In the genomic region with DNA sequence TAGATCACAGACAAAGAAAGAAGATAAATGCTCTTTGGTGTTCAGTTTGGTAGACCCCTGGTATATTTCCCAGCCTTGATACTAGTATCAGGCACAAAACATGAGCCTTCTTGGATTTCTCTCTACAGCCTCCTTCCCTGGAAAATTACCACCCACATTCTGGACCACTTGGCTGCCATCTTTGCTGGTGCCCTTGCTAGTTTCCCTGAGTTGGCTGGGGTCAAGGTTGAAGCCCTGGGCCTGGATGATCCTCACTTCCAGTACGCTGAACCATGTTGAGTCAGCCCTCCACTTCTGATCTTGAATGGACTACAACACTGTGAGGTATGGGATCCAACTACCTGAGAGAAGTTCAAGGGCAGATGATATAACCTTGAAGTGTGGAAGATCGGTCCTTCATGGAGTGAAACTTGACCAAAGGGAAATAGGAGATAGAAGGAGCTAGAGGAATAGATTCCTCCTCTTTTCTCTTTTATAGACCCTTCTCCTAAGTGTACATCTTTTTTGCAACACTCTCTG, we compare ENCODE assay signal across 33 cellular contexts.
"Had no signal": no experiment of that assay in that cellular context is flagged by ENCODE, and none has a peak within 500 bp of the region (broad histone marks: within the 10 kb centered on the region; RNA-seq: fewer than 3 reads in every experiment).

No MANE protein-coding gene starts in this region.

- H3K4me3 ChIP-seq: adrenal gland, ascending aorta, body of pancreas, breast epithelium, cardiac muscle cell had no signal

- H3K36me3 ChIP-seq: adrenal gland, ascending aorta, brain microvascular endothelial cell, breast epithelium, cardiac muscle cell had no signal

- H3K27me3 ChIP-seq: adrenal gland, ascending aorta, body of pancreas, brain microvascular endothelial cell, breast epithelium, cardiac muscle cell had no signal

- H3K9me3 ChIP-seq: adrenal gland, ascending aorta, body of pancreas, breast epithelium had no signal

- H3K4me1 ChIP-seq: adrenal gland, ascending aorta, body of pancreas, breast epithelium had no signal

- H3K27ac ChIP-seq: adrenal gland, ascending aorta, body of pancreas, brain microvascular endothelial cell, breast epithelium, cardiac muscle cell had no signal

- DNase-seq: activated effector memory CD4-positive, alpha-beta T cell treated with anti-CD3 and anti-CD28 coated beads, Interleukin-2, amount 50 U/mL, for 16 hours; activated effector memory CD4-positive, alpha-beta T cell treated with Interleukin-2 at 50 U/mL for 16 hours; activated gamma-delta T cell; activated gamma-delta T cell treated with Interleukin-2 at 50 U/mL for 16 hours; activated naive CD4-positive, alpha-beta T cell; activated naive CD4-positive, alpha-beta T cell treated with anti-CD3 and anti-CD28 coated beads for 36 hours; activated naive CD4-positive, alpha-beta T cell treated with anti-CD3 and anti-CD28 coated beads, Interleukin-2, amount 10 ng/mL, durations not matched to agents 7 days and 5 days; activated naive CD4-positive, alpha-beta T cell treated with anti-CD3 and anti-CD28 coated beads, Interleukin-2, amount 50 U/mL, for 16 hours; activated naive CD4-positive, alpha-beta T cell treated with Interleukin-2 at 50 U/mL for 16 hours; activated naive CD8-positive, alpha-beta T cell treated with anti-CD3 and anti-CD28 coated beads for 36 hours; activated naive CD8-positive, alpha-beta T cell treated with anti-CD3 and anti-CD28 coated beads, Interleukin-2, amount 10 ng/mL, durations not matched to agents 7 days and 5 days; activated naive CD8-positive, alpha-beta T cell treated with anti-CD3 and anti-CD28 coated beads, Interleukin-2, amount 50 U/mL, for 24 hours; activated T-cell treated with anti-CD3 and anti-CD28 coated beads, Interleukin-2, amount 50 U/mL, for 24 hours; activated T-cell treated with anti-CD3 and anti-CD28 coated beads, Interleukin-2, amount 50 U/mL, for 4 hours; activated T-cell treated with anti-CD3 and anti-CD28 coated beads, Interleukin-2, amount 50 U/mL, for 48 hours; activated T-cell treated with anti-CD3 and anti-CD28 coated beads, Interleukin-2, amount 50 U/mL, for 72 hours; adrenal gland; amniotic stem cell; amygdala; anterior cingulate cortex; aorta; body of pancreas; brain microvascular endothelial cell; caudate nucleus; central memory CD4-positive, alpha-beta T cell; cerebellar nuclear complex had no signal

- FAIRE-seq: astrocyte, bronchial epithelial cell had no signal

- ATAC-seq: activated naive CD4-positive, alpha-beta T cell treated with anti-CD3 and anti-CD28 coated beads, Interleukin-2, amount 50 U/mL, for 72 hours; activated naive CD8-positive, alpha-beta T cell treated with anti-CD3 and anti-CD28 coated beads, Interleukin-2, amount 50 U/mL, for 24 hours; activated T-cell treated with anti-CD3 and anti-CD28 coated beads, Interleukin-2, amount 50 U/mL, for 4 hours; activated T-cell treated with anti-CD3 and anti-CD28 coated beads, Interleukin-2, amount 50 U/mL, for 72 hours; activated T-helper 17 cell treated with anti-CD3 and anti-CD28 coated beads, Interleukin-2, amount 50 U/mL, for 72 hours; body of pancreas had no signal
